In genomic region chr2:225040862-225041209, GRCh38 we compare ENCODE assay signal across 2 cellular contexts.
TF ChIP-seq lines count a peak whose summit lies in the region.

No MANE protein-coding gene starts in this region.

TF ChIP-seq in liver, 16 proteins besides CTCF, POLR2A, EP300 and RAD21 (continued from another document):
- no peak for TF ChIP-seq ZBTB33 (IDR thresholded peaks at IDR 0.05)
- TF ChIP-seq RXRA (IDR thresholded peaks at IDR 0.05) = peak; percentile 13 to 34
- no peak for TF ChIP-seq TAF1 (conservative IDR thresholded peaks at IDR 0.05)
- TF ChIP-seq SP1 (IDR thresholded peaks at IDR 0.05) = peak; percentile 26

TF ChIP-seq in HepG2, 621 proteins besides CTCF, POLR2A, EP300 and RAD21 (continued from another document):
- TF ChIP-seq HMGXB3 (CRISPR knock-in tag; IDR thresholded peaks at IDR 0.05; ENCODE audit: borderline replicate concordance) = no peak
- TF ChIP-seq ARHGAP35 (CRISPR knock-in tag; IDR thresholded peaks at IDR 0.05; ENCODE audit: borderline replicate concordance) = no peak
- no peak for TF ChIP-seq KAT2B (IDR thresholded peaks at IDR 0.05; ENCODE audit: borderline replicate concordance, low read depth, low read length)
- TF ChIP-seq TRIM22 (IDR thresholded peaks at IDR 0.05) = no peak
- TF ChIP-seq FIP1L1 (IDR thresholded peaks at IDR 0.05; ENCODE audit: borderline replicate concordance, insufficient read depth, low read depth, low read length) = no peak
- TF ChIP-seq DNMT1 (CRISPR knock-in tag; IDR thresholded peaks at IDR 0.05) = no peak
- TF ChIP-seq USF2 (IDR thresholded peaks at IDR 0.05; ENCODE audit: low read depth, low read length) = no peak
- TF ChIP-seq USF2 (CRISPR knock-in tag; IDR thresholded peaks at IDR 0.05; ENCODE audit: borderline replicate concordance) = no peak
- TF ChIP-seq ZNF615 (CRISPR knock-in tag; IDR thresholded peaks at IDR 0.05; ENCODE audit: borderline replicate concordance) = no peak
- TF ChIP-seq LCORL (IDR thresholded peaks at IDR 0.05) = no peak
- no peak for TF ChIP-seq LCORL (CRISPR knock-in tag; IDR thresholded peaks at IDR 0.05)
- no peak for TF ChIP-seq NFKB2 (CRISPR knock-in tag; IDR thresholded peaks at IDR 0.05; ENCODE audit: borderline replicate concordance)
- no peak for TF ChIP-seq ZSCAN25 (CRISPR knock-in tag; IDR thresholded peaks at IDR 0.05)
- TF ChIP-seq SRSF9 (IDR thresholded peaks at IDR 0.05; ENCODE audit: borderline replicate concordance, insufficient read depth, low read depth, low read length, poor library complexity, severe bottlenecking) = no peak
- TF ChIP-seq ZNF773 (CRISPR knock-in tag; IDR thresholded peaks at IDR 0.05; ENCODE audit: borderline replicate concordance) = no peak
- TF ChIP-seq EHMT2 (IDR thresholded peaks at IDR 0.05; ENCODE audit: borderline replicate concordance, low read depth, low read length) = no peak
- TF ChIP-seq ZNF30 (CRISPR knock-in tag; IDR thresholded peaks at IDR 0.05) = no peak
- TF ChIP-seq ZBTB3 (CRISPR knock-in tag; IDR thresholded peaks at IDR 0.05; ENCODE audit: borderline replicate concordance, low read depth) = no peak
